ENCODE assay signal across 9 cellular contexts in genomic region chr13:109610517-109610916, GRCh38.
DNase-seq lines count a peak whose midpoint lies in the region; ATAC-seq and TF ChIP-seq lines count a peak whose summit lies in the region.
"Had no signal": no experiment of that assay in that cellular context is flagged by ENCODE, and none has a peak within 500 bp of the region (broad histone marks: within the 10 kb centered on the region; RNA-seq: fewer than 3 reads in every experiment).

No MANE protein-coding gene starts in this region.

- no peak for TF ChIP-seq POLR2A in spleen (IDR thresholded peaks at IDR 0.05)

- no peak overlapping the region for H3K27ac Mint-ChIP-seq in CD4-positive, alpha-beta memory T cell
- no peak overlapping the region for H3K27ac Mint-ChIP-seq in activated CD4-positive, alpha-beta T cell treated with anti-CD3 and anti-CD28 coated beads, Interleukin-2, amount 10 ng/mL, durations not matched to agents 7 days and 5 days
- H3K27ac Mint-ChIP-seq: brain had no signal

- intact Hi-C loops in CD4-positive, alpha-beta memory T cell (cut with micrococcal nuclease) = loop anchor here (1.0 kb wide), 1 partner anchor 181 kb away; no protein-coding TSS in a partner anchor
- intact Hi-C loops in spleen (cut with DNase I; ENCODE audit: low total_unique reads) = no loop called here

- H3K27ac ChIP-seq in CD4-positive, alpha-beta memory T cell (ENCODE audit: low read depth, low read length) = no peak overlapping the region
- H3K27ac ChIP-seq in foreskin keratinocyte = no peak overlapping the region
- H3K27ac ChIP-seq in spleen = no peak overlapping the region

- H3K9me3 ChIP-seq in CD4-positive, alpha-beta memory T cell (ENCODE audit: control insufficient read depth in 1 of 2, low read length in 2 of 2) = no peaks in the 10 kb centered on the region
- H3K9me3 ChIP-seq in spleen = no peaks in the 10 kb centered on the region

- 49 to 66% (median 53%) methylated on average over 4 of the region's 4 CpGs for WGBS in spleen, 5 donors

- H3K4me1 Mint-ChIP-seq in CD4-positive, alpha-beta memory T cell = no peaks in the 10 kb centered on the region
- no peaks in the 10 kb centered on the region for H3K4me1 Mint-ChIP-seq in activated CD4-positive, alpha-beta T cell treated with anti-CD3 and anti-CD28 coated beads, Interleukin-2, amount 10 ng/mL, durations not matched to agents 7 days and 5 days

- H3K36me3 ChIP-seq in CD4-positive, alpha-beta memory T cell (ENCODE audit: insufficient read depth, low read length) = no peaks in the 10 kb centered on the region
- H3K36me3 ChIP-seq in spleen = no peaks in the 10 kb centered on the region

- H3K27me3 Mint-ChIP-seq in CD4-positive, alpha-beta memory T cell = peaks cover 1 to 2% of the 10 kb centered on the region in 2 donors
- H3K27me3 Mint-ChIP-seq in activated CD4-positive, alpha-beta T cell treated with anti-CD3 and anti-CD28 coated beads, Interleukin-2, amount 10 ng/mL, durations not matched to agents 7 days and 5 days = no peaks in the 10 kb centered on the region

- peak; percentile 64 for ATAC-seq in HG02885 (IDR thresholded peaks at IDR 0.05; ENCODE audit: poor library complexity, unreplicated experiment)
- peak; percentile 58 for ATAC-seq in foreskin keratinocyte
- ATAC-seq in GM19328 (IDR thresholded peaks at IDR 0.05; ENCODE audit: unreplicated experiment) = no peak

- peak; percentile 61 for TF ChIP-seq CTCF in foreskin keratinocyte (conservative IDR thresholded peaks at IDR 0.05)
- peak in 7 of 11 experiments; percentile 24 to 57 (median 38) for TF ChIP-seq CTCF in spleen (IDR thresholded peaks at IDR 0.05 in 8 of 11, conservative IDR thresholded peaks at IDR 0.05 in 3 of 11)

- H3K4me3 ChIP-seq in CD4-positive, alpha-beta memory T cell (ENCODE audit: low read length in 2 of 2) = no peak overlapping the region
- H3K4me3 ChIP-seq in spleen = no peak overlapping the region

- peak in 4 of 5 donors; percentile 22 to 33 (median 28) for DNase-seq in CD4-positive, alpha-beta memory T cell
- peak; percentile 45 for DNase-seq in activated CD4-positive, alpha-beta T cell treated with anti-CD3 and anti-CD28 coated beads, Interleukin-2, amount 10 ng/mL, durations not matched to agents 7 days and 5 days
- no peak for DNase-seq in foreskin keratinocyte
- DNase-seq in spleen = peak; percentile 83
- no peak for DNase-seq in NCI-H2029 (lab: John Stamatoyannopoulos, UW)
- no peak for DNase-seq in NCI-H1694 (lab: John Stamatoyannopoulos, UW)

- H3K4me1 ChIP-seq in CD4-positive, alpha-beta memory T cell (ENCODE audit: insufficient read depth, low read length) = no peaks in the 10 kb centered on the region
- no peaks in the 10 kb centered on the region for H3K4me1 ChIP-seq in foreskin keratinocyte
- no peaks in the 10 kb centered on the region for H3K4me1 ChIP-seq in spleen

- H3K9me3 Mint-ChIP-seq in CD4-positive, alpha-beta memory T cell = peaks cover 0 to 2% (median 0%) of the 10 kb centered on the region in 8 donors
- peaks cover 6% of the 10 kb centered on the region for H3K9me3 Mint-ChIP-seq in activated CD4-positive, alpha-beta T cell treated with anti-CD3 and anti-CD28 coated beads, Interleukin-2, amount 10 ng/mL, durations not matched to agents 7 days and 5 days

- POLR2A ChIA-PET in CD4-positive, alpha-beta memory T cell (lab: Charles Lee; ENCODE audit: partially characterized antibody) = no interaction called here
- POLR2A ChIA-PET in activated CD4-positive, alpha-beta T cell treated with anti-CD3 and anti-CD28 coated beads, Interleukin-2, amount 10 ng/mL, durations not matched to agents 7 days and 5 days (lab: Charles Lee) = no interaction called here

- H3K36me3 Mint-ChIP-seq in CD4-positive, alpha-beta memory T cell = no peaks in the 10 kb centered on the region
- no peaks in the 10 kb centered on the region for H3K36me3 Mint-ChIP-seq in activated CD4-positive, alpha-beta T cell treated with anti-CD3 and anti-CD28 coated beads, Interleukin-2, amount 10 ng/mL, durations not matched to agents 7 days and 5 days (ENCODE audit: low read depth)
- H3K36me3 Mint-ChIP-seq: brain had no signal

- CTCF ChIA-PET in CD4-positive, alpha-beta memory T cell (lab: Charles Lee; ENCODE audit: partially characterized antibody) = interaction anchor here (0.9 to 2.8 kb wide), 7 partner anchors 10 to 182 kb away, joined by 3 to 17 read pairs (median 8); no protein-coding TSS in a partner anchor
- CTCF ChIA-PET in activated CD4-positive, alpha-beta T cell treated with anti-CD3 and anti-CD28 coated beads, Interleukin-2, amount 10 ng/mL, durations not matched to agents 7 days and 5 days (lab: Charles Lee) = no interaction called here

- H3K27me3 ChIP-seq in CD4-positive, alpha-beta memory T cell (ENCODE audit: insufficient read depth, low read length) = no peaks in the 10 kb centered on the region
- H3K27me3 ChIP-seq in foreskin keratinocyte (no peaks in the 10 kb centered on the region), spleen (replicated peaks in 1 of 7) (no peaks in the 10 kb centered on the region)

- no peak overlapping the region for H3K4me3 Mint-ChIP-seq in CD4-positive, alpha-beta memory T cell
- no peak overlapping the region for H3K4me3 Mint-ChIP-seq in activated CD4-positive, alpha-beta T cell treated with anti-CD3 and anti-CD28 coated beads, Interleukin-2, amount 10 ng/mL, durations not matched to agents 7 days and 5 days
- H3K4me3 Mint-ChIP-seq: brain had no signal

Comparison
In these comparisons a context has a peak if more than half of its experiments do, and no peak if none do; other contexts are left out.
1. DNase-seq: peak in CD4-positive, alpha-beta memory T cell (4 of 5), activated CD4-positive, alpha-beta T cell treated with anti-CD3 and anti-CD28 coated beads, Interleukin-2, amount 10 ng/mL, durations not matched to agents 7 days and 5 days (single experiment) and spleen (single experiment); none in foreskin keratinocyte (0 of 2), NCI-H2029 (single experiment) and NCI-H1694 (single experiment).